Comparison of ENCODE assay signal across 26 cellular contexts in the genomic region with DNA sequence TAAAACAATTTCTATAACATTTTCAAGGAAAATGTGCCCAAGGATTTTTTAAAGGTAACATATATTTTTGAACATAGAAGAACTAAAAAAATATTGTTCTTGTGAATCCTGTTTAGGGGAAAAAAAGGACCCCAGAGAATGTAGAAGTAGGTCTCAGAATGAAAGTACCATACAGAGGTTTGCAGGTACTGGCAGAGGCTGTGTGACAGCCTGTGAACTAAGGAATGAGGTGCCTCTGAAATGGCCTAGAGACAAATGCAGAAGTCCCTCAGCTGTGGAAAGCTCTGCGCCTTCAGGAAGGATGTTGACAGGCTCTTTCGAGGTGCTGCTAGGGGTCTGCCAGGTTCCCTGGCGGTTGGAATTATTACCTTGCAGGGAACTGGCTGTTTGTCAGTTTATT. TPM values are rescaled to one million over a fixed set of nuclear protein-coding genes. Genes with fewer than 3 reads are reported as not detected.
DNase-seq lines count a peak whose midpoint lies in the region; ATAC-seq and TF ChIP-seq lines count a peak whose summit lies in the region.
"Had no signal": no experiment of that assay in that cellular context is flagged by ENCODE, and none has a peak within 500 bp of the region (broad histone marks: within the 10 kb centered on the region; RNA-seq: fewer than 3 reads in every experiment).

No MANE protein-coding gene starts in this region.

- peak overlapping the region; percentile 5; the same call in 1 of the 2 replicates for H3K27ac Mint-ChIP-seq in WTC11
- H3K27ac Mint-ChIP-seq in effector memory CD8-positive, alpha-beta T cell: no peak overlapping the region
- no peak overlapping the region for H3K27ac Mint-ChIP-seq in Calu3 (ENCODE audit: unreplicated experiment)
- H3K27ac Mint-ChIP-seq: CD4-positive, alpha-beta memory T cell; H9; HFFc6 had no signal

- no peaks in the 10 kb centered on the region for H3K36me3 Mint-ChIP-seq in WTC11
- no peaks in the 10 kb centered on the region for H3K36me3 Mint-ChIP-seq in effector memory CD8-positive, alpha-beta T cell (ENCODE audit: insufficient read depth)
- peaks cover 10% of the 10 kb centered on the region for H3K36me3 Mint-ChIP-seq in Calu3 (ENCODE audit: insufficient read depth, unreplicated experiment)
- H3K36me3 Mint-ChIP-seq: CD4-positive, alpha-beta memory T cell had no signal

- TF ChIP-seq POLR2A in right lobe of liver (IDR thresholded peaks at IDR 0.05): no peak

- H3K9me3 ChIP-seq in BLaER1 treated with 17β-estradiol and CSF1 and Interleukin-3, amounts not matched to agents 10 nM and 100 nM (replicated peaks in 1 of 11): no peaks in the 10 kb centered on the region; a peak in 1 of 22 replicates
- H3K9me3 ChIP-seq in upper lobe of right lung (no peaks in the 10 kb centered on the region), right lobe of liver (no peaks in the 10 kb centered on the region)
- H3K9me3 ChIP-seq: BLaER1, Caco-2 had no signal

- POLR2A ChIA-PET in WTC11 (lab: Charles Lee): no interaction called here

- WGBS in mesendoderm (ENCODE audit: extremely low coverage, insufficient coverage, low lambda C conversion rate): no CpG with 5 or more reads among the region's 3 CpGs
- whole genome bisulfite sequencing in right lobe of liver (ENCODE audit: insufficient coverage, low coverage, low lambda C conversion rate, missing lambda C conversion rate): 39% methylated on average over 2 of the region's 3 CpGs

- H2BK120ac ChIP-seq in mesendoderm (ENCODE audit: low read depth, low read length): no peak overlapping the region

- no peak overlapping the region for H2BK15ac ChIP-seq in mesendoderm (replicated peaks; ENCODE audit: low read depth)

- no peak overlapping the region for H3K27ac ChIP-seq in BLaER1 treated with 17β-estradiol and CSF1 and Interleukin-3, amounts not matched to agents 10 nM and 100 nM
- H3K27ac ChIP-seq in mesendoderm (ENCODE audit: low read depth, low read length) (no peak overlapping the region), upper lobe of right lung (no peak overlapping the region), right lobe of liver (no peak overlapping the region)
- H3K27ac ChIP-seq: 22Rv1, BLaER1, HL-60, SJSA1 had no signal

- H3K23ac ChIP-seq in mesendoderm (ENCODE audit: low read length): peak overlapping the region; percentile 36

- no peak overlapping the region for H3K56ac ChIP-seq in mesendoderm (ENCODE audit: low read length)

- H2AK5ac ChIP-seq in mesendoderm (ENCODE audit: low read length): no peak overlapping the region

- H3K79me1 ChIP-seq in mesendoderm (ENCODE audit: low read length): no peaks in the 10 kb centered on the region

- H3K4me3 ChIP-seq in BLaER1 treated with 17β-estradiol and CSF1 and Interleukin-3, amounts not matched to agents 10 nM and 100 nM: no peak overlapping the region
- H3K4me3 ChIP-seq in mesendoderm (ENCODE audit: low read length) (no peak overlapping the region), upper lobe of right lung (no peak overlapping the region), right lobe of liver (no peak overlapping the region)
- H3K4me3 ChIP-seq: BLaER1, SJSA1 had no signal

- peaks cover 19 to 51% (median 29%) of the 10 kb centered on the region in 10 experiments for H3K4me1 ChIP-seq in BLaER1 treated with 17β-estradiol and CSF1 and Interleukin-3, amounts not matched to agents 10 nM and 100 nM
- H3K4me1 ChIP-seq in mesendoderm (ENCODE audit: control insufficient read depth, low read depth, low read length): no peaks in the 10 kb centered on the region
- peaks cover 7% of the 10 kb centered on the region for H3K4me1 ChIP-seq in upper lobe of right lung
- peaks cover 0 to 5% (median 0%) of the 10 kb centered on the region in 4 donors for H3K4me1 ChIP-seq in right lobe of liver
- H3K4me1 ChIP-seq: Caco-2 had no signal

- no peaks in the 10 kb centered on the region for H3K79me2 ChIP-seq in mesendoderm (ENCODE audit: control insufficient read depth, insufficient read depth, low read length)

- no peak overlapping the region for H3K9ac ChIP-seq in BLaER1 treated with 17β-estradiol and CSF1 and Interleukin-3, amounts not matched to agents 10 nM and 100 nM
- no peak overlapping the region for H3K9ac ChIP-seq in mesendoderm (ENCODE audit: low read length)
- H3K9ac ChIP-seq: BLaER1 had no signal

- H3K36me3 ChIP-seq in BLaER1 treated with 17β-estradiol and CSF1 and Interleukin-3, amounts not matched to agents 10 nM and 100 nM: no peaks in the 10 kb centered on the region
- H3K36me3 ChIP-seq in mesendoderm (ENCODE audit: control insufficient read depth, insufficient read depth, low read length) (no peaks in the 10 kb centered on the region), upper lobe of right lung (no peaks in the 10 kb centered on the region), right lobe of liver (no peaks in the 10 kb centered on the region)
- H3K36me3 ChIP-seq: BLaER1, SJSA1 had no signal

- CTCF ChIA-PET in WTC11 (lab: Charles Lee) (interaction anchor here (5.5 kb wide), 1 partner anchor 15 kb away, joined by 66 read pairs; no protein-coding TSS in a partner anchor), Calu3 (lab: Charles Lee) (no interaction called here)

- H3K4me2 ChIP-seq in BLaER1 treated with 17β-estradiol and CSF1 and Interleukin-3, amounts not matched to agents 10 nM and 100 nM: peak overlapping the region in 9 of 11 experiments; percentile 4 to 79 (median 60); a peak in 9 of 22 replicates
- no peak overlapping the region for H3K4me2 ChIP-seq in mesendoderm (ENCODE audit: low read length)

- H4K20me1 ChIP-seq in BLaER1 treated with 17β-estradiol and CSF1 and Interleukin-3, amounts not matched to agents 10 nM and 100 nM: peaks cover 0 to 17% (median 11%) of the 10 kb centered on the region in 11 experiments; a peak in 12 of 22 replicates

- H2BK5ac ChIP-seq in mesendoderm (ENCODE audit: low read length): no peak overlapping the region

- H3K4me3 Mint-ChIP-seq in WTC11 (no peak overlapping the region), Calu3 (ENCODE audit: low read depth, unreplicated experiment) (no peak overlapping the region)
- no peak overlapping the region for H3K4me3 Mint-ChIP-seq in effector memory CD8-positive, alpha-beta T cell
- H3K4me3 Mint-ChIP-seq: CD4-positive, alpha-beta memory T cell; H9; HFFc6 had no signal

- no peak overlapping the region for H4K5ac ChIP-seq in mesendoderm (ENCODE audit: low read length)

- H4K8ac ChIP-seq in mesendoderm (ENCODE audit: low read depth, low read length): no peak overlapping the region

- H3K4ac ChIP-seq in mesendoderm (ENCODE audit: low read depth, low read length): no peak overlapping the region

- H3K9me3 Mint-ChIP-seq in WTC11 (no peaks in the 10 kb centered on the region), Calu3 (ENCODE audit: low read depth, unreplicated experiment) (no peaks in the 10 kb centered on the region)
- no peaks in the 10 kb centered on the region for H3K9me3 Mint-ChIP-seq in effector memory CD8-positive, alpha-beta T cell
- H3K9me3 Mint-ChIP-seq: H9, HFFc6 had no signal

- peaks cover 26 to 74% (median 54%) of the 10 kb centered on the region in 11 experiments for H3K27me3 ChIP-seq in BLaER1 treated with 17β-estradiol and CSF1 and Interleukin-3, amounts not matched to agents 10 nM and 100 nM
- no peaks in the 10 kb centered on the region for H3K27me3 ChIP-seq in mesendoderm (ENCODE audit: insufficient read depth, low read length, poor library complexity)
- H3K27me3 ChIP-seq in upper lobe of right lung: peaks cover 50% of the 10 kb centered on the region
- H3K27me3 ChIP-seq in right lobe of liver: no peaks in the 10 kb centered on the region

- no peak overlapping the region for H3K18ac ChIP-seq in mesendoderm (ENCODE audit: low read length)

- intact Hi-C loops in Calu3 (cut with micrococcal nuclease; ENCODE audit: unreplicated experiment) (no loop called here), upper lobe of right lung (cut with DNase I) (no loop called here), right lobe of liver (cut with DNase I) (no loop called here)

- peaks cover 31% of the 10 kb centered on the region for H3K4me1 Mint-ChIP-seq in WTC11
- H3K4me1 Mint-ChIP-seq in effector memory CD8-positive, alpha-beta T cell (ENCODE audit: low read depth in 2 of 2): peaks cover 6 to 11% of the 10 kb centered on the region in 2 donors
- no peaks in the 10 kb centered on the region for H3K4me1 Mint-ChIP-seq in Calu3 (ENCODE audit: low read depth, unreplicated experiment)

- H3K27me3 Mint-ChIP-seq in WTC11 (ENCODE audit: low read depth): no peaks in the 10 kb centered on the region; the same call in 1 of the 2 replicates
- H3K27me3 Mint-ChIP-seq in effector memory CD8-positive, alpha-beta T cell: peaks cover 89 to 95% of the 10 kb centered on the region in 2 donors
- H3K27me3 Mint-ChIP-seq in Calu3 (ENCODE audit: unreplicated experiment): peaks cover 83% of the 10 kb centered on the region

- ATAC-seq in GM18868 (IDR thresholded peaks at IDR 0.05; ENCODE audit: unreplicated experiment) (peak; percentile 61), WTC11 (no peak), upper lobe of right lung (no peak), right lobe of liver (no peak)
- no peak for ATAC-seq in effector memory CD8-positive, alpha-beta T cell (replicated peaks)
- ATAC-seq: HepG2, Right ventricle myocardium inferior had no signal

- TF ChIP-seq CTCF in WTC11 (IDR thresholded peaks at IDR 0.05): no peak
- no peak for TF ChIP-seq CTCF in Calu3 (IDR thresholded peaks at IDR 0.05; ENCODE audit: unreplicated experiment)
- TF ChIP-seq CTCF in upper lobe of right lung (IDR thresholded peaks at IDR 0.05): no peak
- no peak for TF ChIP-seq CTCF in right lobe of liver (IDR thresholded peaks at IDR 0.05)

- DNase-seq in WTC11 (ENCODE audit: low spot score) (no peak), mesendoderm (no peak), Calu3 (no peak), upper lobe of right lung (no peak), right lobe of liver (no peak)
- DNase-seq in effector memory CD8-positive, alpha-beta T cell: no peak
- DNase-seq: ACHN; Caco-2; CD4-positive, alpha-beta memory T cell; H9; HFFc6; KBM-7; MM.1S; NCI-H1048; NCI-H1417 treated with DMSO at 0.1 percent for 48 hours; NCI-H187; NCI-H446; OCI-M1 had no signal

- BruUV-seq in Calu3 (replicated peaks; lab: Mats Ljungman, UMichigan): no TSS peak

TF ChIP-seq in WTC11, 78 proteins besides CTCF, POLR2A, EP300 and RAD21 (continues in another document):
- TF ChIP-seq FOXP1 (CRISPR knock-in tag; IDR thresholded peaks at IDR 0.05; ENCODE audit: borderline replicate concordance) (no peak), GTF2I (CRISPR knock-in tag; conservative IDR thresholded peaks at IDR 0.05) (no peak), ELF4 (CRISPR knock-in tag; IDR thresholded peaks at IDR 0.05; ENCODE audit: low read depth) (no peak), IRF2 (CRISPR knock-in tag; IDR thresholded peaks at IDR 0.05; ENCODE audit: borderline replicate concordance, low read depth) (no peak), NFATC4 (CRISPR knock-in tag; IDR thresholded peaks at IDR 0.05) (no peak)

RNA-seq across cellular contexts. Expression of gene TUBB2B, which starts 8.5 kb away (rescaled TPM):
- 591 to 627 TPM (median 616 TPM) in 3 replicates for total RNA-seq in WTC11 (2021)
- 1,328 TPM for polyA plus RNA-seq in mesendoderm (2013, experiment 1 of 2)
- 1,392 TPM for polyA plus RNA-seq in mesendoderm (2013, experiment 2 of 2)
- total RNA-seq in Calu3 (2022): 2.5 and 3.0 TPM in 2 replicates
- 0.46 TPM for total RNA-seq in upper lobe of right lung
- 1 to 10 TPM; 1.0 to 3.9 (median 2.5) TPM for total RNA-seq in right lobe of liver
- total RNA-seq: CD4-positive, alpha-beta memory T cell had no signal

RNA-seq across cellular contexts. Expression of gene PSMG4, which starts 22.8 kb away (rescaled TPM):
- total RNA-seq in WTC11 (2021) (30.2 to 38.2 TPM (median 32.5 TPM) in 3 replicates), Calu3 (2022) (17.6 and 17.8 TPM in 2 replicates), upper lobe of right lung (16.9 TPM), right lobe of liver (10 to 100 TPM in 5 of 6 experiments, 1 to 10 TPM in 1; 9.4 to 15.4 (median 11.0) TPM)
- polyA plus RNA-seq in mesendoderm (2013, experiment 1 of 2): 53.4 TPM
- polyA plus RNA-seq in mesendoderm (2013, experiment 2 of 2): 51.8 TPM

Comparison
In these comparisons a context has a peak if more than half of its experiments do, and no peak if none do; other contexts are left out.
1. RNA of gene TUBB2B, which starts 8.5 kb away (total RNA-seq): 591 to 627 TPM in WTC11; 2.5 to 3.0 TPM in Calu3, 1.0 to 3.9 TPM in right lobe of liver and 0.46 TPM in upper lobe of right lung (single experiment); every median in the first group is over 100 times any median in the second.